ENCODE assay signal across 18 cellular contexts in the genomic region with DNA sequence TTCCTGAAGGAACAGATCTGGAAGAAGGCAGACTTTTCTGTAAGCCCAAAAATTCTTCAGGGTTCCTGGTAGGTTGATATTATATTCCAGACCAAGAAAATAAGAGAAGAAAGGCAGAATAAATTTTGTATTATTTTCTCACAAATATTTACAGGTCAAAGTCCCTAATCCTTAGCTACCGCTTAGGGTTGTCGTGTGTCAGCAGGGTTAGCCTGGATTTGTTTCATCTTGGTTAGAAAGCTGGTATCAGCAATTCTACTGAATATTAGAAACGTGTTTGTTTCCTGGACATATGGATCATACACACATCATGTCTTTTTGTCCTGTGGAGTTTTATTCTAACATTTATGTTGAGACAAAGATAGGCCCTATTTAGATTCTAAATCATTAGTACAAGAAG.
"Had no signal": no experiment of that assay in that cellular context is flagged by ENCODE, and none has a peak within 500 bp of the region (broad histone marks: within the 10 kb centered on the region; RNA-seq: fewer than 3 reads in every experiment).

No MANE protein-coding gene starts in this region.

- H3K4me3 ChIP-seq: coronary artery, dorsolateral prefrontal cortex, heart left ventricle, left ventricle myocardium inferior, mucosa of descending colon, sigmoid colon, skin epidermis, stomach, thoracic aorta, transverse colon had no signal

- H3K36me3 ChIP-seq: heart left ventricle, left ventricle myocardium inferior, neutrophil, sigmoid colon, stomach, thoracic aorta, transverse colon had no signal

- H3K9me3 ChIP-seq: heart left ventricle, left ventricle myocardium inferior, mucosa of descending colon, neutrophil, sigmoid colon, stomach, thoracic aorta, transverse colon had no signal

- H3K27ac ChIP-seq: coronary artery, dorsolateral prefrontal cortex, heart left ventricle, left ventricle myocardium inferior, neutrophil, sigmoid colon, skin epidermis, stomach, thoracic aorta, transverse colon had no signal

- DNase-seq: caudate nucleus; dorsolateral prefrontal cortex; effector memory CD8-positive, alpha-beta T cell; foreskin melanocyte; heart left ventricle; left ventricle myocardium inferior; mucosa of descending colon; naive thymus-derived CD8-positive, alpha-beta T cell; posterior cingulate gyrus; sigmoid colon; stimulated activated naive CD4-positive, alpha-beta T cell; stomach; substantia nigra; transverse colon had no signal

- ATAC-seq: effector memory CD8-positive, alpha-beta T cell; heart left ventricle; naive thymus-derived CD8-positive, alpha-beta T cell had no signal

- H3K4me1 ChIP-seq: sigmoid colon, stomach, transverse colon had no signal

- H3K27me3 ChIP-seq: dorsolateral prefrontal cortex, heart left ventricle, neutrophil, sigmoid colon, stomach, transverse colon had no signal
